In genomic region chr20:37007898-37008649, GRCh38 we compare ENCODE assay signal across 7 cellular contexts. TPM values are rescaled to one million over a fixed set of nuclear protein-coding genes. Genes with fewer than 3 reads are reported as not detected.
DNase-seq lines count a peak whose midpoint lies in the region; ATAC-seq, FAIRE-seq and TF ChIP-seq lines count a peak whose summit lies in the region.

No MANE protein-coding gene starts in this region.

- TF ChIP-seq RAD21 in GM12878 (IDR thresholded peaks at IDR 0.05; ENCODE audit: insufficient read depth, low read depth, low read length): peak; percentile 60

- TF ChIP-seq CTCF in GM12878 (IDR thresholded peaks at IDR 0.05 in 2 of 3, conservative IDR thresholded peaks at IDR 0.05 in 1 of 3; ENCODE audit: control insufficient read depth in 2 of 3, extremely low read depth in 1 of 3, insufficient read depth in 1 of 3, low read depth in 3 of 3, low read length in 3 of 3): peak; percentile 33 to 36 (median 36); a peak in 4 of 6 replicates

- TF ChIP-seq POLR2A in GM12878 (IDR thresholded peaks at IDR 0.05; ENCODE audit: low read depth, low read length): no peak

- peaks cover 6% of the 10 kb centered on the region for H3K36me3 Mint-ChIP-seq in memory B cell

- no peaks in the 10 kb centered on the region for H3K9me3 ChIP-seq in GM12878 (replicated peaks; ENCODE audit: control insufficient read depth, insufficient read depth, low read length)

- POLR2A ChIA-PET in GM12878 (lab: Charles Lee): interaction anchor here (1.5 to 1.8 kb wide), 2 partner anchors 36 to 170 kb away, joined by 5 read pairs; no protein-coding TSS in a partner anchor

- peak overlapping the region; percentile 48; the same call in 1 of the 2 replicates for H3K4me2 ChIP-seq in GM12878 (ENCODE audit: control insufficient read depth, insufficient read depth)

- peak overlapping the region; percentile 51 for H3K4me3 Mint-ChIP-seq in memory B cell

- H4K20me1 ChIP-seq in GM12878 (ENCODE audit: control insufficient read depth, insufficient read depth): no peaks in the 10 kb centered on the region

- peaks cover 17% of the 10 kb centered on the region for H3K4me1 Mint-ChIP-seq in memory B cell

- H3K9me3 Mint-ChIP-seq in memory B cell: no peaks in the 10 kb centered on the region

- no TSS peak for BruUV-seq in GM12878 (replicated peaks; lab: Mats Ljungman, UMichigan)

- H3K4me1 ChIP-seq in GM12878 (ENCODE audit: control insufficient read depth, insufficient read depth, low read length): peaks cover 23% of the 10 kb centered on the region

- no peak overlapping the region for H2AFZ ChIP-seq in GM12878 (ENCODE audit: control insufficient read depth, low read depth, low read length)

- H3K27ac Mint-ChIP-seq in memory B cell: peak overlapping the region; percentile 68

- in situ Hi-C loops in GM12878 (cut with MboI): no loop called here

- H3K79me2 ChIP-seq in GM12878 (ENCODE audit: control insufficient read depth, insufficient read depth, low read length): no peaks in the 10 kb centered on the region

- H3K27ac ChIP-seq in GM12878 (ENCODE audit: control insufficient read depth, insufficient read depth): peak overlapping the region; percentile 37; the same call in 1 of the 2 replicates

- ATAC-seq in GM12878 (peak; percentile 85), memory B cell (ENCODE audit: low read depth) (peak; percentile 38), GM21423 (IDR thresholded peaks at IDR 0.05; ENCODE audit: unreplicated experiment) (no peak), GM21717 (IDR thresholded peaks at IDR 0.05; ENCODE audit: unreplicated experiment) (no peak), HG03520 (IDR thresholded peaks at IDR 0.05; ENCODE audit: unreplicated experiment) (no peak)

- RAD21 ChIA-PET in GM12878 (lab: Charles Lee; ENCODE audit: unreplicated experiment): interaction anchor here (0.6 to 2.5 kb wide), 11 partner anchors 16 to 233 kb away, joined by 3 to 17 read pairs (median 5); partner anchors contain the start of genes MROH8, RBL1 and RPN2

- H3K36me3 ChIP-seq in GM12878 (ENCODE audit: control insufficient read depth in 2 of 2, insufficient read depth in 2 of 2, low read length in 1 of 2): peaks cover 3 to 6% of the 10 kb centered on the region in 2 experiments; a peak in 2 of 4 replicates

- H3K4me3 ChIP-seq in GM12878: no peak overlapping the region

- TF ChIP-seq EP300 in GM12878 (IDR thresholded peaks at IDR 0.05; ENCODE audit: borderline replicate concordance in 1 of 2, control insufficient read depth in 1 of 2, low read depth in 2 of 2, low read length in 2 of 2): no peak

- FAIRE-seq in GM12878 (lab: Jason Lieb, UNC): no peak

- DNase-seq in GM03348 (ENCODE audit: low spot score) (peak; percentile 45), M059J (ENCODE audit: low read depth) (peak; percentile 36), GM12878 (ENCODE audit: low read depth, low spot score) (no peak), memory B cell (ENCODE audit: low spot score in 2 of 2) (peak in 1 of 2 donors; percentile 5)

- H3K27me3 Mint-ChIP-seq in memory B cell: no peaks in the 10 kb centered on the region

- no peaks in the 10 kb centered on the region for H3K27me3 ChIP-seq in GM12878 (replicated peaks in 1 of 2; ENCODE audit: control insufficient read depth in 2 of 2, insufficient read depth in 2 of 2, low read length in 1 of 2)

- SMC1A ChIA-PET in GM12878 (lab: Charles Lee; ENCODE audit: uncharacterized antibody, unreplicated experiment): interaction anchor here (0.7 to 2.8 kb wide), 15 partner anchors 14 to 611 kb away, joined by 3 to 19 read pairs (median 4); partner anchors contain the start of gene RBL1

- no peak overlapping the region for H3K9ac ChIP-seq in GM12878 (ENCODE audit: control insufficient read depth, insufficient read depth, low read length)

- CTCF ChIA-PET in GM12878 (lab: Yijun Ruan, JAX): interaction anchor here (0.7 to 3.0 kb wide), 17 partner anchors 10 to 215 kb away, joined by 3 to 35 read pairs (median 4); partner anchors contain the start of genes RBL1 and RPN2

- intact Hi-C loops in GM12878 (cut with micrococcal nuclease; ENCODE audit: unreplicated experiment): loop anchor here (5.0 to 10.0 kb wide), 2 partner anchors 74 to 167 kb away; partner anchors contain the start of genes MROH8 and RPN2

TF ChIP-seq in GM12878, 131 proteins besides CTCF, POLR2A, EP300 and RAD21:
- TF ChIP-seq SMC3 (IDR thresholded peaks at IDR 0.05; ENCODE audit: borderline replicate concordance, low read length) (peak; percentile 14; the same call in 1 of the 2 replicates), NFYA (IDR thresholded peaks at IDR 0.05; ENCODE audit: borderline replicate concordance, low read depth, low read length) (no peak)

RNA-seq across cellular contexts. Expression of gene SAMHD1, which starts 56.6 kb away (rescaled TPM):
- total RNA-seq in M059J (2014; rRNA removed; shearing (Covaris generic)): 355 and 442 TPM in 2 replicates
- total RNA-seq in GM12878 (2013; cell fraction: nucleolus; rRNA removed): 89.7 and 91.8 TPM in 2 replicates
- total RNA-seq in GM12878 (2014; rRNA removed) (39.9 and 43.2 TPM in 2 replicates), GM12878 (2014; rRNA removed; fragmentation: Illumina TruSeq; extraction: Trizol) (46.8 and 47.9 TPM in 2 replicates), GM12878 (2021) (37.7 and 37.8 TPM in 2 replicates)
- 8.0 TPM for polyA plus RNA-seq in GM12878 (2011; ENCODE audit: low read depth)
- polyA plus RNA-seq in GM12878 (2011; rRNA removed) (43.6 and 52.1 TPM in 2 replicates), GM12878 (2014; fragmentation: Illumina TruSeq; extraction: Trizol) (41.8 and 44.9 TPM in 2 replicates), GM12878 (2014; fragmentation: Nextera tagmentation; extraction: Ambion mirVana) (10 to 100 TPM; 20.5 to 21.7 TPM), GM12878 (2014; rRNA removed) (23.4 and 26.3 TPM in 2 replicates), GM12878 (2016; fragmentation: Nextera tagmentation; extraction: Ambion mirVana) (10 to 100 TPM; 37.8 to 42.0 TPM)
- polyA plus RNA-seq in GM12878 (2011; cell fraction: cytosol; rRNA removed): 19.2 and 22.3 TPM in 2 replicates
- polyA plus RNA-seq in GM12878 (2011; cell fraction: nucleus; rRNA removed): 15.7 and 23.7 TPM in 2 replicates
- polyA plus RNA-seq in GM12878 (2012): 9.7 and 11.4 TPM in 2 replicates
- polyA minus RNA-seq in GM12878 (2011; rRNA and poly(A)+ RNA removed): 29.6 and 43.2 TPM in 2 replicates
- 11.4 and 15.0 TPM in 2 replicates for polyA minus RNA-seq in GM12878 (2011; cell fraction: cytosol; rRNA and poly(A)+ RNA removed)
- polyA minus RNA-seq in GM12878 (2011; cell fraction: nucleus; rRNA and poly(A)+ RNA removed): 17.5 and 26.4 TPM in 2 replicates

Comparison
In these comparisons a context has a peak if more than half of its experiments do, and no peak if none do; other contexts are left out.
1. ATAC-seq: peak in GM12878 (single experiment) and memory B cell (single experiment); none in GM21423 (single experiment), GM21717 (single experiment) and HG03520 (single experiment).